8 cellular contexts compared by ENCODE assay signal in genomic region chr6:31652925-31653724, GRCh38. TPM values are rescaled to one million over a fixed set of nuclear protein-coding genes. Genes with fewer than 3 reads are reported as not detected.
A peak's percentile ranks its signal among the peaks of the same experiment; 100 is the strongest.
DNase-seq lines count a peak whose midpoint lies in the region; ATAC-seq, FAIRE-seq and TF ChIP-seq lines count a peak whose summit lies in the region.

No MANE protein-coding gene starts in this region.

- TF ChIP-seq POLR2A in erythroblast (IDR thresholded peaks at IDR 0.05; ENCODE audit: low read length) = peak; percentile 52

- H3K27me3 Mint-ChIP-seq in activated CD4-positive, alpha-beta T cell treated with anti-CD3 and anti-CD28 coated beads, Interleukin-2, amount 10 ng/mL, durations not matched to agents 24 days and 14 days = peaks cover 3% of the 10 kb centered on the region

- H3K27ac Mint-ChIP-seq in activated CD4-positive, alpha-beta T cell treated with anti-CD3 and anti-CD28 coated beads, Interleukin-2, amount 10 ng/mL, durations not matched to agents 24 days and 14 days = peak overlapping the region; percentile 100

- no peaks in the 10 kb centered on the region for H3K9me3 Mint-ChIP-seq in activated CD4-positive, alpha-beta T cell treated with anti-CD3 and anti-CD28 coated beads, Interleukin-2, amount 10 ng/mL, durations not matched to agents 24 days and 14 days

- peaks cover 29% of the 10 kb centered on the region for H3K36me3 ChIP-seq in muscle layer of colon (ENCODE audit: insufficient read depth, low read length)
- H3K36me3 ChIP-seq in subcutaneous abdominal adipose tissue (ENCODE audit: control insufficient read depth in 5 of 5, insufficient read depth in 5 of 5, low read length in 5 of 5) = peaks cover 0 to 51% (median 30%) of the 10 kb centered on the region in 5 donors

- peak overlapping the region; percentile 94 for H3K4me3 Mint-ChIP-seq in activated CD4-positive, alpha-beta T cell treated with anti-CD3 and anti-CD28 coated beads, Interleukin-2, amount 10 ng/mL, durations not matched to agents 24 days and 14 days

- peak; percentile 53 for ATAC-seq in HG02571 (IDR thresholded peaks at IDR 0.05; ENCODE audit: unreplicated experiment)

- intact Hi-C loops in activated CD4-positive, alpha-beta T cell treated with anti-CD3 and anti-CD28 coated beads, Interleukin-2, amount 10 ng/mL, durations not matched to agents 24 days and 14 days (cut with micrococcal nuclease) = loop anchor here (1.0 to 2.0 kb wide), 7 partner anchors 7 to 1548 kb away; partner anchors contain the start of genes C6orf47, DDX39B, NFKBIL1 and PRRC2A

- H3K9me3 ChIP-seq in muscle layer of colon (ENCODE audit: low read length) (no peaks in the 10 kb centered on the region), subcutaneous abdominal adipose tissue (ENCODE audit: control insufficient read depth in 5 of 5, low read length in 5 of 5) (no peaks in the 10 kb centered on the region)

- H3K4me3 ChIP-seq in GM12864 (ENCODE audit: low read depth, low read length) (peak overlapping the region; percentile 59), muscle layer of colon (ENCODE audit: low read depth in 1 of 2, low read length in 2 of 2) (peak overlapping the region; percentile 82 to 93), subcutaneous abdominal adipose tissue (ENCODE audit: low read depth in 1 of 5, low read length in 5 of 5) (peak overlapping the region; percentile 85 to 92 (median 89))

- peaks cover 31% of the 10 kb centered on the region for H3K4me1 ChIP-seq in muscle layer of colon (ENCODE audit: insufficient read depth, low read length)
- peaks cover 0 to 35% (median 27%) of the 10 kb centered on the region in 5 donors for H3K4me1 ChIP-seq in subcutaneous abdominal adipose tissue (ENCODE audit: control insufficient read depth in 5 of 5, insufficient read depth in 5 of 5, low read length in 5 of 5)

- H3K9ac ChIP-seq in muscle layer of colon (ENCODE audit: low read length) = peak overlapping the region; percentile 94
- H3K9ac ChIP-seq in subcutaneous abdominal adipose tissue (ENCODE audit: low read length in 5 of 5) = peak overlapping the region; percentile 12 to 96 (median 93)

- H3K36me3 Mint-ChIP-seq in activated CD4-positive, alpha-beta T cell treated with anti-CD3 and anti-CD28 coated beads, Interleukin-2, amount 10 ng/mL, durations not matched to agents 24 days and 14 days (ENCODE audit: low read depth) = peaks cover 53% of the 10 kb centered on the region

- FAIRE-seq in A204.1 (lab: Jason Lieb, UNC) = peak; percentile 78

- DNase-seq in GM12864 (ENCODE audit: low read depth) (peak; percentile 90), NCI-H1105 (lab: John Stamatoyannopoulos, UW) (peak; percentile 94), erythroblast (lab: John Stamatoyannopoulos, UW) (peak in 1 of 2 experiments; percentile 98)
- DNase-seq in activated CD4-positive, alpha-beta T cell treated with anti-CD3 and anti-CD28 coated beads, Interleukin-2, amount 10 ng/mL, durations not matched to agents 24 days and 14 days = no peak

- TF ChIP-seq CTCF in GM12864 (IDR thresholded peaks at IDR 0.05; ENCODE audit: low read depth, low read length, missing control alignments) = no peak

- H3K4me1 Mint-ChIP-seq in activated CD4-positive, alpha-beta T cell treated with anti-CD3 and anti-CD28 coated beads, Interleukin-2, amount 10 ng/mL, durations not matched to agents 24 days and 14 days = peaks cover 58% of the 10 kb centered on the region

- H3K27ac ChIP-seq in muscle layer of colon (ENCODE audit: low read depth, low read length) (peak overlapping the region; percentile 98), subcutaneous abdominal adipose tissue (ENCODE audit: low read depth, low read length) (peak overlapping the region; percentile 98)

- no peaks in the 10 kb centered on the region for H3K27me3 ChIP-seq in muscle layer of colon (ENCODE audit: control insufficient read depth in 1 of 2, insufficient read depth in 2 of 2, low read length in 2 of 2)
- H3K27me3 ChIP-seq in subcutaneous abdominal adipose tissue (ENCODE audit: control insufficient read depth in 5 of 5, insufficient read depth in 4 of 5, low read length in 5 of 5) = no peaks in the 10 kb centered on the region

RNA-seq across cellular contexts. Expression of gene BAG6, which starts 0.7 kb away (rescaled TPM):
- total RNA-seq in activated CD4-positive, alpha-beta T cell treated with anti-CD3 and anti-CD28 coated beads, Interleukin-2, amount 10 ng/mL, durations not matched to agents 24 days and 14 days = 324 and 342 TPM in 2 replicates

RNA-seq across cellular contexts. Expression of gene APOM, which starts 2.6 kb away (rescaled TPM):
- 2.5 and 3.4 TPM in 2 replicates for total RNA-seq in activated CD4-positive, alpha-beta T cell treated with anti-CD3 and anti-CD28 coated beads, Interleukin-2, amount 10 ng/mL, durations not matched to agents 24 days and 14 days

RNA-seq across cellular contexts. Expression of gene C6orf47, which starts 7.5 kb away (rescaled TPM):
- 16.8 and 17.9 TPM in 2 replicates for total RNA-seq in activated CD4-positive, alpha-beta T cell treated with anti-CD3 and anti-CD28 coated beads, Interleukin-2, amount 10 ng/mL, durations not matched to agents 24 days and 14 days

RNA-seq across cellular contexts. Expression of gene GPANK1, which starts 11.7 kb away (rescaled TPM):
- total RNA-seq in activated CD4-positive, alpha-beta T cell treated with anti-CD3 and anti-CD28 coated beads, Interleukin-2, amount 10 ng/mL, durations not matched to agents 24 days and 14 days = 32.9 and 33.6 TPM in 2 replicates

RNA-seq across cellular contexts. Expression of gene CSNK2B, which starts 12.8 kb away (rescaled TPM):
- 288 and 302 TPM in 2 replicates for total RNA-seq in activated CD4-positive, alpha-beta T cell treated with anti-CD3 and anti-CD28 coated beads, Interleukin-2, amount 10 ng/mL, durations not matched to agents 24 days and 14 days
